24 cellular contexts compared by ENCODE assay signal in the genomic region with DNA sequence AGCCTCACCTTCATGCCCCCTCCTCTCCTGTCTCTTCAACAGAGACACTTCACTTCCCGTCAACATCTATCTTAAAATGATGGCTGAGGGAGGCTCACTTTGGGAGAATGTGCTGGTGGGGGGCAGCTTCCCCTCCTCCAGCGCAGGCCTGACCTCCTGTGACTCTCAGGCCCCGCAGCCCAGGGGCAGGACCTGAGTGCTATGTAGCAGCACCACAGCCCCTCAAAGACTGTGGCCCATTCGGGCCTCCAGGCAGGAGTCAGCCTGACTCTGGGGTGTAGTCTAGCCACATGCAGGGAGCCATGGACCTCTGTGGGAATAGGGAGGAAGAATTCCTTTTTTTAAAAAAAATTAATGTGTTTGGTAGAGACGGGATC. TPM values are rescaled to one million over a fixed set of nuclear protein-coding genes. Genes with fewer than 3 reads are reported as not detected.
DNase-seq lines count a peak whose midpoint lies in the region; ATAC-seq, FAIRE-seq and TF ChIP-seq lines count a peak whose summit lies in the region.
"Had no signal": no experiment of that assay in that cellular context is flagged by ENCODE, and none has a peak within 500 bp of the region (broad histone marks: within the 10 kb centered on the region; RNA-seq: fewer than 3 reads in every experiment).

No MANE protein-coding gene starts in this region.

- no TSS peak for BruUV-seq in Caco-2 (replicated peaks; lab: Mats Ljungman, UMichigan)

- H3K9ac ChIP-seq in kidney (ENCODE audit: low read length in 2 of 2) = no peak overlapping the region

- H3K4me1 ChIP-seq in Caco-2 = no peaks in the 10 kb centered on the region
- H3K4me1 ChIP-seq in kidney (ENCODE audit: control insufficient read depth in 1 of 2, insufficient read depth in 1 of 2, low read depth in 1 of 2, low read length in 2 of 2) = no peaks in the 10 kb centered on the region
- no peaks in the 10 kb centered on the region for H3K4me1 ChIP-seq in adrenal gland (replicated peaks in 1 of 2)

- H3K36me3 Mint-ChIP-seq in activated CD4-positive, alpha-beta T cell treated with anti-CD3 and anti-CD28 coated beads, Interleukin-2, amount 10 ng/mL, durations not matched to agents 7 days and 5 days (ENCODE audit: low read depth) = peaks cover 4% of the 10 kb centered on the region
- H3K36me3 Mint-ChIP-seq in Caco-2 (ENCODE audit: insufficient read depth, unreplicated experiment) (peaks cover 88% of the 10 kb centered on the region), brain (peaks cover 39% of the 10 kb centered on the region)
- H3K36me3 Mint-ChIP-seq: CD14-positive monocyte had no signal

- H3K27ac Mint-ChIP-seq in activated CD4-positive, alpha-beta T cell treated with anti-CD3 and anti-CD28 coated beads, Interleukin-2, amount 10 ng/mL, durations not matched to agents 7 days and 5 days = peak overlapping the region; percentile 31
- H3K27ac Mint-ChIP-seq in Caco-2 (ENCODE audit: unreplicated experiment) (peak overlapping the region; percentile 61), brain (peak overlapping the region in 3 of 5 experiments; percentile 37 to 84 (median 82))
- H3K27ac Mint-ChIP-seq: CD14-positive monocyte had no signal

- H3K27me3 ChIP-seq in Caco-2 (replicated peaks; ENCODE audit: control insufficient read depth, insufficient read depth, low read length) = no peaks in the 10 kb centered on the region
- no peaks in the 10 kb centered on the region for H3K27me3 ChIP-seq in adrenal gland
- H3K27me3 ChIP-seq: BE2C had no signal

- H3K27ac ChIP-seq in kidney (ENCODE audit: low read depth in 2 of 2, low read length in 2 of 2) = no peak overlapping the region
- H3K27ac ChIP-seq in adrenal gland = no peak overlapping the region
- H3K27ac ChIP-seq: 22Rv1 had no signal

- H3K9me3 ChIP-seq in Caco-2 (no peaks in the 10 kb centered on the region), kidney (ENCODE audit: control insufficient read depth in 1 of 2, low read length in 2 of 2) (no peaks in the 10 kb centered on the region), adrenal gland (replicated peaks in 1 of 3) (no peaks in the 10 kb centered on the region)
- H3K9me3 ChIP-seq: BE2C had no signal

- intact Hi-C loops in Caco-2 (cut with micrococcal nuclease; ENCODE audit: unreplicated experiment) = no loop called here
- intact Hi-C loops in kidney (cut with DNase I) = no loop called here
- intact Hi-C loops in adrenal gland (cut with DNase I) = no loop called here

- H3K36me3 ChIP-seq in Caco-2 (ENCODE audit: control insufficient read depth, insufficient read depth, low read length) (peaks cover 9% of the 10 kb centered on the region), kidney (ENCODE audit: control insufficient read depth in 1 of 2, insufficient read depth in 2 of 2, low read length in 2 of 2) (no peaks in the 10 kb centered on the region), adrenal gland (replicated peaks in 1 of 2) (peaks cover 0 to 6% of the 10 kb centered on the region in 2 donors)
- H3K36me3 ChIP-seq: BE2C had no signal

- H3K4me3 Mint-ChIP-seq in activated CD4-positive, alpha-beta T cell treated with anti-CD3 and anti-CD28 coated beads, Interleukin-2, amount 10 ng/mL, durations not matched to agents 7 days and 5 days = no peak overlapping the region
- no peak overlapping the region for H3K4me3 Mint-ChIP-seq in Caco-2 (ENCODE audit: unreplicated experiment)
- no peak overlapping the region for H3K4me3 Mint-ChIP-seq in brain
- H3K4me3 Mint-ChIP-seq: CD14-positive monocyte; CD8-positive, alpha-beta memory T cell had no signal

- no peak for FAIRE-seq in kidney (lab: Jason Lieb, UNC)
- FAIRE-seq: GM12891, RCC 7860 had no signal

- WGBS in adrenal gland, 4 donors = 80 to 91% (median 90%) methylated on average over 4 to 5 of the region's 5 CpGs

- CTCF ChIA-PET in activated CD4-positive, alpha-beta T cell treated with anti-CD3 and anti-CD28 coated beads, Interleukin-2, amount 10 ng/mL, durations not matched to agents 7 days and 5 days (lab: Charles Lee) = interaction anchor here (0.9 kb wide), 1 partner anchor 17 kb away, joined by 4 read pairs; no protein-coding TSS in a partner anchor
- CTCF ChIA-PET in Caco-2 (lab: Charles Lee) = interaction anchor here (0.9 kb wide), 1 partner anchor 29 kb away, joined by 3 read pairs; no protein-coding TSS in a partner anchor

- TF ChIP-seq CTCF in Caco-2 (IDR thresholded peaks at IDR 0.05; ENCODE audit: insufficient read depth in 1 of 2, low read depth in 1 of 2, low read length in 1 of 2, severe bottlenecking in 1 of 2, unreplicated experiment in 1 of 2) = no peak
- no peak for TF ChIP-seq CTCF in brain (conservative IDR thresholded peaks at IDR 0.05)
- no peak for TF ChIP-seq CTCF in kidney (IDR thresholded peaks at IDR 0.05; ENCODE audit: borderline replicate concordance, extremely low read depth, insufficient read depth)
- TF ChIP-seq CTCF in adrenal gland (IDR thresholded peaks at IDR 0.05) = no peak

- no peak for ATAC-seq in GM19452 (IDR thresholded peaks at IDR 0.05; ENCODE audit: unreplicated experiment)

- POLR2A ChIA-PET in activated CD4-positive, alpha-beta T cell treated with anti-CD3 and anti-CD28 coated beads, Interleukin-2, amount 10 ng/mL, durations not matched to agents 7 days and 5 days (lab: Charles Lee) = no interaction called here
- POLR2A ChIA-PET in Caco-2 (lab: Charles Lee) = no interaction called here

- H3K4me3 ChIP-seq in Caco-2 (ENCODE audit: low read depth, low read length) (no peak overlapping the region), kidney (ENCODE audit: low read length in 2 of 2) (no peak overlapping the region), adrenal gland (no peak overlapping the region)

- H3K27me3 Mint-ChIP-seq in activated CD4-positive, alpha-beta T cell treated with anti-CD3 and anti-CD28 coated beads, Interleukin-2, amount 10 ng/mL, durations not matched to agents 7 days and 5 days = peaks cover 12% of the 10 kb centered on the region
- no peaks in the 10 kb centered on the region for H3K27me3 Mint-ChIP-seq in Caco-2 (ENCODE audit: insufficient read depth, unreplicated experiment)
- H3K27me3 Mint-ChIP-seq in brain = no peaks in the 10 kb centered on the region

- TF ChIP-seq POLR2A in adrenal gland (IDR thresholded peaks at IDR 0.05) = no peak

- peaks cover 3% of the 10 kb centered on the region for H3K9me3 Mint-ChIP-seq in activated CD4-positive, alpha-beta T cell treated with anti-CD3 and anti-CD28 coated beads, Interleukin-2, amount 10 ng/mL, durations not matched to agents 7 days and 5 days
- H3K9me3 Mint-ChIP-seq in Caco-2 (ENCODE audit: unreplicated experiment) (no peaks in the 10 kb centered on the region), brain (peaks cover 0 to 3% (median 0%) of the 10 kb centered on the region in 5 experiments)
- H3K9me3 Mint-ChIP-seq: CD8-positive, alpha-beta memory T cell had no signal

- DNase-seq in activated CD4-positive, alpha-beta T cell treated with anti-CD3 and anti-CD28 coated beads, Interleukin-2, amount 10 ng/mL, durations not matched to agents 7 days and 5 days = no peak
- DNase-seq in activated CD4-positive, alpha-beta T cell treated with anti-CD3 and anti-CD28 coated beads for 1 hour = no peak
- DNase-seq in Caco-2 = no peak
- peak; percentile 53 for DNase-seq in kidney
- no peak for DNase-seq in adrenal gland
- no peak for DNase-seq in NCI-H1436 treated with DMSO at 0.1 percent for 48 hours (lab: John Stamatoyannopoulos, UW)
- DNase-seq: BE2C; Calu3; CD8-positive, alpha-beta memory T cell; DMS79 treated with DMSO at 0.1 percent for 48 hours; GF-D8; Karpas-422; NCI-H1436; NCI-H187 treated with DMSO at 0.1 percent for 48 hours; NCI-H2171 treated with DMSO at 0.1 percent for 48 hours; NCI-H524 treated with DMSO at 0.1 percent for 48 hours; NCI-H774 had no signal

- H3K4me1 Mint-ChIP-seq in activated CD4-positive, alpha-beta T cell treated with anti-CD3 and anti-CD28 coated beads, Interleukin-2, amount 10 ng/mL, durations not matched to agents 7 days and 5 days = peaks cover 28% of the 10 kb centered on the region
- H3K4me1 Mint-ChIP-seq in Caco-2 (ENCODE audit: low read depth, unreplicated experiment) (peaks cover 7% of the 10 kb centered on the region), brain (peaks cover 25% of the 10 kb centered on the region)

RNA-seq across cellular contexts. Expression of a gene that starts 43.7 kb away (rescaled TPM):
- not detected for total RNA-seq in activated CD4-positive, alpha-beta T cell treated with anti-CD3 and anti-CD28 coated beads, Interleukin-2, amount 10 ng/mL, durations not matched to agents 7 days and 5 days
- 156 and 165 TPM in 2 replicates for total RNA-seq in Caco-2 (2022)
- polyA plus RNA-seq in brain (ENCODE audit: insufficient read depth, low read depth, low replicate concordance) = 236 TPM
- 59.5 TPM for total RNA-seq in kidney
- polyA plus RNA-seq in kidney (ENCODE audit: insufficient read depth, low read depth, low replicate concordance) = 49.6 TPM
- total RNA-seq in adrenal gland = 100 to 1,000 TPM in 5 of 8 donors, 10 to 100 TPM in 3; 57.9 to 330 (median 113) TPM
- 100 to 1,000 TPM in 1 of 3 donors, 10 to 100 TPM in 2; 73.6 to 175 (median 74.6) TPM for polyA plus RNA-seq in adrenal gland
- total RNA-seq: HT-29 had no signal
- polyA plus RNA-seq: CD14-positive monocyte had no signal

Comparison
In these comparisons a context has a peak if more than half of its experiments do, and no peak if none do; other contexts are left out.
1. H3K27ac Mint-ChIP-seq: peak in every context shown above with its lines; median percentile 82 in brain; 61 in Caco-2; 31 in activated CD4-positive, alpha-beta T cell treated with anti-CD3 and anti-CD28 coated beads, Interleukin-2, amount 10 ng/mL, durations not matched to agents 7 days and 5 days.
2. RNA of a gene that starts 43.7 kb away (total RNA-seq): 156 to 165 TPM in Caco-2, 57.9 to 330 TPM in adrenal gland and 59.5 TPM in kidney (single experiment); not detected in activated CD4-positive, alpha-beta T cell treated with anti-CD3 and anti-CD28 coated beads, Interleukin-2, amount 10 ng/mL, durations not matched to agents 7 days and 5 days; every median in the first group is over 10 times any median in the second.